Comparison of ENCODE assay signal across 9 cellular contexts in genomic region chr12:49293056-49293956, GRCh38. TPM values are rescaled to one million over a fixed set of nuclear protein-coding genes. Genes with fewer than 3 reads are reported as not detected.
A peak's percentile ranks its signal among the peaks of the same experiment; 100 is the strongest.
DNase-seq lines count a peak whose midpoint lies in the region; ATAC-seq and TF ChIP-seq lines count a peak whose summit lies in the region.
"Had no signal": no experiment of that assay in that cellular context is flagged by ENCODE, and none has a peak within 500 bp of the region (broad histone marks: within the 10 kb centered on the region; RNA-seq: fewer than 3 reads in every experiment).

No MANE protein-coding gene starts in this region.

- H3K79me2 ChIP-seq in osteoblast (ENCODE audit: insufficient read depth, low read length) (no peaks in the 10 kb centered on the region), PC-9 (ENCODE audit: low read depth) (no peaks in the 10 kb centered on the region)

- no peak for ATAC-seq in GM18502 (IDR thresholded peaks at IDR 0.05; ENCODE audit: poor library complexity, unreplicated experiment)

- H3K36me3 ChIP-seq in osteoblast (ENCODE audit: insufficient read depth, low read length) (no peaks in the 10 kb centered on the region), PC-9 (ENCODE audit: low read depth) (no peaks in the 10 kb centered on the region)

- H3K9me2 ChIP-seq in PC-9 (ENCODE audit: insufficient read depth), result no peaks in the 10 kb centered on the region

- H3K9me3 ChIP-seq in osteoblast (ENCODE audit: low read depth, low read length) (no peaks in the 10 kb centered on the region), PC-9 (ENCODE audit: insufficient read depth, low read depth) (no peaks in the 10 kb centered on the region)

- TF ChIP-seq CTCF in GM13977 (IDR thresholded peaks at IDR 0.05; ENCODE audit: extremely low read depth, insufficient read depth, missing control alignments), result no peak
- no peak for TF ChIP-seq CTCF in fibroblast of the aortic adventitia (IDR thresholded peaks at IDR 0.05; ENCODE audit: insufficient read depth, low read length)
- TF ChIP-seq CTCF in osteoblast (IDR thresholded peaks at IDR 0.05; ENCODE audit: extremely low read depth, low read depth, low read length), result no peak
- TF ChIP-seq CTCF in PC-9 (conservative IDR thresholded peaks at IDR 0.05), result no peak

- H3K27ac ChIP-seq in osteoblast (ENCODE audit: low read depth, low read length) (no peak overlapping the region), PC-9 (no peak overlapping the region)

- H3F3A ChIP-seq in PC-9 (ENCODE audit: insufficient read depth, low read depth), result no peaks in the 10 kb centered on the region

- in situ Hi-C loops in GM13977 (cut with MboI; ENCODE audit: low pct_unique_long_range_greater_than_20kb, low sequenced_read_pairs, unreplicated experiment), result no loop called here

- H3K4me2 ChIP-seq in osteoblast (ENCODE audit: insufficient read depth, low read length) (no peak overlapping the region), PC-9 (no peak overlapping the region)

- H2AFZ ChIP-seq in osteoblast (ENCODE audit: low read length), result no peak overlapping the region
- no peak overlapping the region for H2AFZ ChIP-seq in PC-9

- peak; percentile 7 for DNase-seq in GM13977 (ENCODE audit: low spot score)
- DNase-seq in NCI-H446 treated with DMSO at 0.1 percent for 48 hours (lab: John Stamatoyannopoulos, UW), result peak; percentile 92
- DNase-seq in fibroblast of the aortic adventitia (ENCODE audit: low read depth), result peak; percentile 68
- peak; percentile 79 for DNase-seq in osteoblast (ENCODE audit: insufficient read length, low spot score, missing footprints)
- DNase-seq in PC-9, result no peak
- DNase-seq in DMS114 treated with DMSO at 0.1 percent for 48 hours (lab: John Stamatoyannopoulos, UW; ENCODE audit: unreplicated experiment), result no peak
- DNase-seq in kidney tubule cell (ENCODE audit: low spot score), result no peak
- DNase-seq: Kasumi-1 had no signal

- H3K4me3 ChIP-seq in fibroblast of the aortic adventitia (ENCODE audit: low read depth, low read length) (peak overlapping the region; percentile 26), osteoblast (ENCODE audit: insufficient read depth, low read length) (no peak overlapping the region), PC-9 (no peak overlapping the region)

- peaks cover 43% of the 10 kb centered on the region for H3K27me3 ChIP-seq in osteoblast (ENCODE audit: insufficient read depth, low read length)
- H3K27me3 ChIP-seq in PC-9 (ENCODE audit: insufficient read depth, low read depth), result 0 out of 2 replicates have a peak, but pooled peaks cover 2% of the 10 kb centered on the region

- intact Hi-C loops in PC-9 (cut with micrococcal nuclease; ENCODE audit: unreplicated experiment), result no loop called here

- CTCF ChIA-PET in PC-9 (lab: Charles Lee), result interaction anchor here (0.6 to 0.7 kb wide), 2 partner anchors 45 to 65 kb away, joined by 3 to 5 read pairs; no protein-coding TSS in a partner anchor

- H3K4me1 ChIP-seq in osteoblast (ENCODE audit: insufficient read depth, low read length) (no peaks in the 10 kb centered on the region), PC-9 (replicated peaks; ENCODE audit: insufficient read depth) (no peaks in the 10 kb centered on the region)

- POLR2A ChIA-PET in PC-9 (lab: Charles Lee; ENCODE audit: unreplicated experiment), result no interaction called here

- no TSS peak for BruUV-seq in PC-9 (replicated peaks; lab: Mats Ljungman, UMichigan)

- H4K20me1 ChIP-seq in osteoblast (ENCODE audit: insufficient read depth, low read length) (no peaks in the 10 kb centered on the region), PC-9 (ENCODE audit: insufficient read depth) (no peaks in the 10 kb centered on the region)

RNA-seq across cellular contexts. Expression of gene PRPH, which starts 1.6 kb away (rescaled TPM):
- total RNA-seq in fibroblast of the aortic adventitia (ENCODE audit: low replicate concordance) (0.18 and 0.33 TPM in 2 replicates), osteoblast (under 0.01 TPM in 1 of 2 replicates, not detected in the other), PC-9 (2021) (0.46 and 0.60 TPM in 2 replicates)

RNA-seq across cellular contexts. Expression of gene TUBA1C, which starts 28.4 kb away (rescaled TPM):
- 54.7 and 839 TPM in 2 replicates for total RNA-seq in fibroblast of the aortic adventitia (ENCODE audit: low replicate concordance)
- 307 and 321 TPM in 2 replicates for total RNA-seq in osteoblast
- total RNA-seq in PC-9 (2021), result 449 and 490 TPM in 2 replicates

RNA-seq across cellular contexts. Expression of gene TROAP, which starts 29.7 kb away (rescaled TPM):
- total RNA-seq in fibroblast of the aortic adventitia (ENCODE audit: low replicate concordance), result 4.0 and 11.3 TPM in 2 replicates
- 2.5 and 3.5 TPM in 2 replicates for total RNA-seq in osteoblast
- 79.4 and 79.9 TPM in 2 replicates for total RNA-seq in PC-9 (2021)

RNA-seq across cellular contexts. Expression of gene C1QL4, which starts 43.7 kb away (rescaled TPM):
- total RNA-seq in fibroblast of the aortic adventitia (ENCODE audit: low replicate concordance) (0.18 TPM in 1 of 2 replicates, not detected in the other), osteoblast (0.36 TPM in 1 of 2 replicates, not detected in the other), PC-9 (2021) (0.18 and 0.22 TPM in 2 replicates)

RNA-seq across cellular contexts. Expression of gene DNAJC22, which starts 53.4 kb away (rescaled TPM):
- total RNA-seq in fibroblast of the aortic adventitia (ENCODE audit: low replicate concordance) (1.6 and 2.5 TPM in 2 replicates), osteoblast (0.29 and 1.1 TPM in 2 replicates), PC-9 (2021) (3.7 and 4.7 TPM in 2 replicates)

Comparison
In these comparisons a context has a peak if more than half of its experiments do, and no peak if none do; other contexts are left out.
1. DNase-seq: peak in GM13977 (single experiment), NCI-H446 treated with DMSO at 0.1 percent for 48 hours (single experiment), fibroblast of the aortic adventitia (single experiment) and osteoblast (single experiment); none in PC-9 (0 of 2), DMS114 treated with DMSO at 0.1 percent for 48 hours (single experiment) and kidney tubule cell (single experiment).